In genomic region chr1:26162220-26162703, GRCh38 we compare ENCODE assay signal across 8 cellular contexts. TPM values are rescaled to one million over a fixed set of nuclear protein-coding genes. Genes with fewer than 3 reads are reported as not detected.
DNase-seq lines count a peak whose midpoint lies in the region; ATAC-seq and TF ChIP-seq lines count a peak whose summit lies in the region.

No MANE protein-coding gene starts in this region.

- H3K36me3 ChIP-seq in ES-I3 (ENCODE audit: insufficient read depth, low read length) (no peaks in the 10 kb centered on the region), fibroblast of lung (ENCODE audit: control insufficient read depth, insufficient read depth, low read length) (no peaks in the 10 kb centered on the region), psoas muscle (ENCODE audit: insufficient read depth in 1 of 2, low read depth in 1 of 2) (no peaks in the 10 kb centered on the region)

- ATAC-seq in psoas muscle = no peak

- H4K20me1 ChIP-seq in fibroblast of lung (ENCODE audit: control insufficient read depth, extremely low read depth, insufficient read depth, low read length) = no peaks in the 10 kb centered on the region

- peak overlapping the region; percentile 80 for H3K4me2 ChIP-seq in fibroblast of lung (ENCODE audit: extremely low read depth, insufficient read depth, low read length)

- H3K79me2 ChIP-seq in fibroblast of lung (ENCODE audit: control insufficient read depth, insufficient read depth, low read length) = no peaks in the 10 kb centered on the region

- H3K9ac ChIP-seq in ES-I3 (ENCODE audit: low read depth, low read length) (peak overlapping the region; percentile 49), fibroblast of lung (ENCODE audit: insufficient read depth, low read length) (no peak overlapping the region)

- H3K27me3 ChIP-seq in fibroblast of lung (ENCODE audit: control insufficient read depth, insufficient read depth, low read length) (peaks cover 3% of the 10 kb centered on the region), psoas muscle (ENCODE audit: insufficient read depth in 3 of 3, low read length in 2 of 3) (no peaks in the 10 kb centered on the region)

- WGBS in psoas muscle, 3 donors = 37 to 46% (median 45%) methylated on average over 19 to 20 of the region's 20 CpGs

- H3K4me3 ChIP-seq in fibroblast of lung (replicated peaks in 1 of 4; ENCODE audit: control extremely low read depth in 1 of 4, insufficient read depth in 1 of 4, low read depth in 3 of 4, low read length in 4 of 4) (peak overlapping the region in 3 of 4 experiments; percentile 5 to 45 (median 7)), psoas muscle (peak overlapping the region; percentile 81)

- H3K9me3 ChIP-seq in ES-I3 (ENCODE audit: control insufficient read depth, insufficient read depth, low read length) (no peaks in the 10 kb centered on the region), fibroblast of lung (ENCODE audit: control insufficient read depth, insufficient read depth, low read depth, low read length) (no peaks in the 10 kb centered on the region), psoas muscle (no peaks in the 10 kb centered on the region)

- H3K27ac ChIP-seq in fibroblast of lung (ENCODE audit: insufficient read depth, low read length) (no peak overlapping the region), psoas muscle (peak overlapping the region; percentile 83), caudate nucleus (ENCODE audit: low read depth, low read length) (no peak overlapping the region)

- intact Hi-C loops in psoas muscle (cut with DNase I) = loop anchor here (5.0 to 10.0 kb wide), 4 partner anchors 55 to 267 kb away; no protein-coding TSS in a partner anchor

- in situ Hi-C loops in GM13977 (cut with MboI; ENCODE audit: low pct_unique_long_range_greater_than_20kb, low sequenced_read_pairs, unreplicated experiment) = no loop called here

- H3K4me1 ChIP-seq in ES-I3 (ENCODE audit: insufficient read depth, low read length) (peaks cover 31% of the 10 kb centered on the region), fibroblast of lung (ENCODE audit: control insufficient read depth, extremely low read depth, insufficient read depth, low read length) (peaks cover 2% of the 10 kb centered on the region), psoas muscle (peaks cover 13% of the 10 kb centered on the region)

- H2AFZ ChIP-seq in fibroblast of lung (ENCODE audit: low read length) = peak overlapping the region; percentile 34

- DNase-seq in RPMI8226 (peak; percentile 59), fibroblast of lung (ENCODE audit: low read depth in 2 of 2) (no peak), psoas muscle (no peak), NCI-H2081 (lab: John Stamatoyannopoulos, UW) (no peak), GM13977 (ENCODE audit: low spot score) (no peak), caudate nucleus (lab: John Stamatoyannopoulos, UW) (no peak), T-helper 9 cell (no peak)

- TF ChIP-seq CTCF in fibroblast of lung (conservative IDR thresholded peaks at IDR 0.05 in 1 of 2, IDR thresholded peaks at IDR 0.05 in 1 of 2; ENCODE audit: low read depth in 1 of 2, low read length in 2 of 2) (no peak), psoas muscle (IDR thresholded peaks at IDR 0.05) (no peak), GM13977 (IDR thresholded peaks at IDR 0.05; ENCODE audit: extremely low read depth, insufficient read depth, missing control alignments) (no peak)

RNA-seq across cellular contexts. Expression of gene FAM110D, which starts 3.4 kb away (rescaled TPM):
- not detected in 2 replicates for total RNA-seq in fibroblast of lung
- not detected in 2 replicates for polyA plus RNA-seq in fibroblast of lung
- not detected in 2 replicates for polyA plus RNA-seq in fibroblast of lung (2012)
- not detected in 2 replicates for polyA minus RNA-seq in fibroblast of lung (ENCODE audit: low replicate concordance)
- total RNA-seq in psoas muscle = 1 to 10 TPM; 1.2 to 2.9 (median 1.3) TPM
- polyA plus RNA-seq in psoas muscle = 1 to 10 TPM; 1.4 to 1.7 (median 1.7) TPM

RNA-seq across cellular contexts. Expression of gene C1orf232, which starts 6.5 kb away (rescaled TPM):
- total RNA-seq in fibroblast of lung = not detected in 2 replicates
- not detected in 2 replicates for polyA plus RNA-seq in fibroblast of lung
- polyA plus RNA-seq in fibroblast of lung (2012) = not detected in 2 replicates
- polyA minus RNA-seq in fibroblast of lung (ENCODE audit: low replicate concordance) = not detected in 2 replicates
- total RNA-seq in psoas muscle = not detected
- not detected for polyA plus RNA-seq in psoas muscle

RNA-seq across cellular contexts. Expression of gene ZNF593, which starts 7.4 kb away (rescaled TPM):
- total RNA-seq in fibroblast of lung (30.7 and 38.8 TPM in 2 replicates), psoas muscle (100 to 1,000 TPM in 1 of 4 donors, 10 to 100 TPM in 3; 75.2 to 116 (median 78.3) TPM)
- polyA plus RNA-seq in fibroblast of lung (17.6 and 19.8 TPM in 2 replicates), psoas muscle (100 to 1,000 TPM in 2 of 3 donors, 10 to 100 TPM in 1; 65.7 to 236 (median 162) TPM)
- 46.2 and 54.4 TPM in 2 replicates for polyA plus RNA-seq in fibroblast of lung (2012)
- 6.5 and 17.9 TPM in 2 replicates for polyA minus RNA-seq in fibroblast of lung (ENCODE audit: low replicate concordance)

RNA-seq across cellular contexts. Expression of gene ZNF593OS, which starts 9.4 kb away (rescaled TPM):
- total RNA-seq in fibroblast of lung = not detected in 2 replicates
- polyA plus RNA-seq in fibroblast of lung = not detected in 2 replicates
- polyA plus RNA-seq in fibroblast of lung (2012) = 0.36 and 0.37 TPM in 2 replicates
- not detected in 2 replicates for polyA minus RNA-seq in fibroblast of lung (ENCODE audit: low replicate concordance)
- total RNA-seq in psoas muscle = 1 to 10 TPM; 1.6 to 4.2 (median 2.9) TPM
- polyA plus RNA-seq in psoas muscle = under 1 TPM; 0.16 to 0.70 (median 0.44) TPM

RNA-seq across cellular contexts. Expression of gene CNKSR1, which starts 15.0 kb away (rescaled TPM):
- total RNA-seq in fibroblast of lung (not detected in 2 replicates), psoas muscle (10 to 100 TPM; 54.8 to 90.4 (median 73.0) TPM)
- polyA plus RNA-seq in fibroblast of lung (0.08 TPM in 1 of 2 replicates, not detected in the other), psoas muscle (10 to 100 TPM; 11.0 to 45.3 (median 24.5) TPM)
- polyA plus RNA-seq in fibroblast of lung (2012) = not detected in 2 replicates
- polyA minus RNA-seq in fibroblast of lung (ENCODE audit: low replicate concordance) = not detected in 2 replicates
